8 cellular contexts compared by ENCODE assay signal in genomic region chr19:16627194-16627927, GRCh38. TPM values are rescaled to one million over a fixed set of nuclear protein-coding genes. Genes with fewer than 3 reads are reported as not detected.
DNase-seq lines count a peak whose midpoint lies in the region; ATAC-seq lines count a peak whose summit lies in the region.

No MANE protein-coding gene starts in this region.

- H3K27ac Mint-ChIP-seq in activated naive CD8-positive, alpha-beta T cell treated with anti-CD3 and anti-CD28 coated beads for 36 hours, result peak overlapping the region; percentile 91

- H2AFZ ChIP-seq in Karpas-422 (ENCODE audit: low read length), result no peak overlapping the region

- H3K27ac ChIP-seq in Karpas-422 (ENCODE audit: low read length), result peak overlapping the region; percentile 74

- H3K9me2 ChIP-seq in Karpas-422 (replicated peaks; ENCODE audit: insufficient read depth, low read length), result no peaks in the 10 kb centered on the region

- H3K4me3 ChIP-seq in Karpas-422 (ENCODE audit: low read length) (peak overlapping the region; percentile 97), iPS-11a (ENCODE audit: low read depth, low read length) (peak overlapping the region; percentile 93)

- DNase-seq in Karpas-422, result peak; percentile 66
- DNase-seq in activated naive CD8-positive, alpha-beta T cell treated with anti-CD3 and anti-CD28 coated beads for 36 hours, result peak; percentile 26
- DNase-seq in stimulated activated CD8-positive, alpha-beta memory T cell treated with anti-CD3 and anti-CD28 coated beads, Interleukin-4, amount 100 ng/mL, for 48 hours, result peak; percentile 37
- no peak for DNase-seq in DMS79 (lab: John Stamatoyannopoulos, UW)
- DNase-seq in DMS114 treated with DMSO at 0.1 percent for 48 hours (lab: John Stamatoyannopoulos, UW; ENCODE audit: unreplicated experiment), result no peak

- H3K36me3 ChIP-seq in Karpas-422 (ENCODE audit: insufficient read depth, low read length), result peaks cover 23% of the 10 kb centered on the region

- H3K27me3 ChIP-seq in Karpas-422 (ENCODE audit: low read length), result no peaks in the 10 kb centered on the region

- peaks cover 59% of the 10 kb centered on the region for H3K79me2 ChIP-seq in Karpas-422 (ENCODE audit: low read length)

- H3K4me2 ChIP-seq in Karpas-422 (ENCODE audit: low read depth, low read length, poor library complexity, severe bottlenecking), result peak overlapping the region; percentile 87

- H3K27me3 Mint-ChIP-seq in activated naive CD8-positive, alpha-beta T cell treated with anti-CD3 and anti-CD28 coated beads for 36 hours, result no peaks in the 10 kb centered on the region

- no peaks in the 10 kb centered on the region for H3K9me3 Mint-ChIP-seq in activated naive CD8-positive, alpha-beta T cell treated with anti-CD3 and anti-CD28 coated beads for 36 hours

- H3K4me1 Mint-ChIP-seq in activated naive CD8-positive, alpha-beta T cell treated with anti-CD3 and anti-CD28 coated beads for 36 hours, result peaks cover 41% of the 10 kb centered on the region

- peak overlapping the region; percentile 98 for H3K9ac ChIP-seq in Karpas-422 (ENCODE audit: low read length)

- H3K4me1 ChIP-seq in Karpas-422 (ENCODE audit: low read length), result peaks cover 64% of the 10 kb centered on the region

- peaks cover 50% of the 10 kb centered on the region for H4K20me1 ChIP-seq in Karpas-422 (ENCODE audit: insufficient read depth, low read depth, low read length)

- peak overlapping the region; percentile 94 for H3K4me3 Mint-ChIP-seq in activated naive CD8-positive, alpha-beta T cell treated with anti-CD3 and anti-CD28 coated beads for 36 hours

- H3K36me3 Mint-ChIP-seq in activated naive CD8-positive, alpha-beta T cell treated with anti-CD3 and anti-CD28 coated beads for 36 hours, result peaks cover 25% of the 10 kb centered on the region

- no peaks in the 10 kb centered on the region for H3K9me3 ChIP-seq in Karpas-422 (ENCODE audit: low read length)

- ATAC-seq in GM18873 (IDR thresholded peaks at IDR 0.05; ENCODE audit: low FRiP score, unreplicated experiment) (peak; percentile 2), GM21737 (IDR thresholded peaks at IDR 0.05; ENCODE audit: unreplicated experiment) (no peak)

RNA-seq across cellular contexts. Expression of gene MED26, which starts 0.6 kb away (rescaled TPM):
- 15.0 and 23.7 TPM in 2 replicates for total RNA-seq in Karpas-422 (2014; rRNA removed; shearing (Covaris generic); ENCODE audit: low replicate concordance)
- 10 to 100 TPM; 16.0 to 17.2 TPM for total RNA-seq in activated naive CD8-positive, alpha-beta T cell treated with anti-CD3 and anti-CD28 coated beads for 36 hours

RNA-seq across cellular contexts. Expression of gene SMIM7, which starts 32.6 kb away (rescaled TPM):
- total RNA-seq in Karpas-422 (2014; rRNA removed; shearing (Covaris generic); ENCODE audit: low replicate concordance), result 59.8 and 62.0 TPM in 2 replicates
- total RNA-seq in activated naive CD8-positive, alpha-beta T cell treated with anti-CD3 and anti-CD28 coated beads for 36 hours, result 10 to 100 TPM; 48.1 to 59.2 TPM

RNA-seq across cellular contexts. Expression of gene TMEM38A, which starts 33.6 kb away (rescaled TPM):
- total RNA-seq in Karpas-422 (2014; rRNA removed; shearing (Covaris generic); ENCODE audit: low replicate concordance), result 12.9 and 21.2 TPM in 2 replicates
- 1 to 10 TPM in 1 of 2 experiments, under 1 TPM in 1; 0.70 to 1.2 TPM for total RNA-seq in activated naive CD8-positive, alpha-beta T cell treated with anti-CD3 and anti-CD28 coated beads for 36 hours

RNA-seq across cellular contexts. Expression of gene SLC35E1, which starts 55.1 kb away (rescaled TPM):
- 33.5 and 39.4 TPM in 2 replicates for total RNA-seq in Karpas-422 (2014; rRNA removed; shearing (Covaris generic); ENCODE audit: low replicate concordance)
- total RNA-seq in activated naive CD8-positive, alpha-beta T cell treated with anti-CD3 and anti-CD28 coated beads for 36 hours, result 10 to 100 TPM; 46.7 TPM

Comparison
In these comparisons a context has a peak if more than half of its experiments do, and no peak if none do; other contexts are left out.
1. DNase-seq: peak in Karpas-422 (single experiment), activated naive CD8-positive, alpha-beta T cell treated with anti-CD3 and anti-CD28 coated beads for 36 hours (single experiment) and stimulated activated CD8-positive, alpha-beta memory T cell treated with anti-CD3 and anti-CD28 coated beads, Interleukin-4, amount 100 ng/mL, for 48 hours (single experiment); none in DMS79 (single experiment) and DMS114 treated with DMSO at 0.1 percent for 48 hours (single experiment).